Comparison of ENCODE assay signal across 8 cellular contexts in genomic region chr5:179801304-179802206, GRCh38. TPM values are rescaled to one million over a fixed set of nuclear protein-coding genes. Genes with fewer than 3 reads are reported as not detected.
DNase-seq lines count a peak whose midpoint lies in the region; ATAC-seq, FAIRE-seq and TF ChIP-seq lines count a peak whose summit lies in the region.

No MANE protein-coding gene starts in this region.

- H3K4me2 ChIP-seq in DOHH2 (ENCODE audit: low read length) (no peak overlapping the region), K562 (ENCODE audit: insufficient read depth, low read length) (no peak overlapping the region)

- in situ Hi-C loops in K562 (cut with MboI): no loop called here

- no peak for TF ChIP-seq EP300 in K562 (IDR thresholded peaks at IDR 0.05; ENCODE audit: low read length)

- peaks cover 23% of the 10 kb centered on the region for H3K4me1 ChIP-seq in DOHH2 (ENCODE audit: control insufficient read depth, low read length)
- H3K4me1 ChIP-seq in K562 (replicated peaks in 1 of 2; ENCODE audit: control insufficient read depth in 2 of 2, insufficient read depth in 2 of 2, low read length in 2 of 2): peaks cover 23 to 69% of the 10 kb centered on the region in 2 experiments
- peaks cover 17 to 52% (median 34%) of the 10 kb centered on the region in 4 donors for H3K4me1 ChIP-seq in liver (ENCODE audit: control insufficient read depth in 4 of 4, insufficient read depth in 4 of 4, low read length in 3 of 4)

- no peak overlapping the region for H2AFZ ChIP-seq in K562 (ENCODE audit: low read depth, low read length)

- TF ChIP-seq CTCF in DOHH2 (IDR thresholded peaks at IDR 0.05; ENCODE audit: low read depth, low read length, poor library complexity, severe bottlenecking) (peak; percentile 74), K562 (IDR thresholded peaks at IDR 0.05 in 2 of 3, conservative IDR thresholded peaks at IDR 0.05 in 1 of 3; ENCODE audit: insufficient read depth in 2 of 3, low read depth in 1 of 3, low read length in 3 of 3) (peak; percentile 55 to 63 (median 55)), liver (IDR thresholded peaks at IDR 0.05; ENCODE audit: low read depth, low read length, missing input control) (peak; percentile 69)

- H3K27me3 ChIP-seq in DOHH2 (ENCODE audit: control insufficient read depth, low read length) (no peaks in the 10 kb centered on the region), K562 (ENCODE audit: control insufficient read depth in 2 of 2, insufficient read depth in 2 of 2, low read length in 2 of 2) (no peaks in the 10 kb centered on the region), liver (ENCODE audit: control insufficient read depth in 4 of 4, insufficient read depth in 4 of 4, low read length in 3 of 4) (no peaks in the 10 kb centered on the region)

- no peaks in the 10 kb centered on the region for H3K9me3 ChIP-seq in DOHH2 (ENCODE audit: control insufficient read depth, insufficient read depth, low read length)
- no peaks in the 10 kb centered on the region for H3K9me3 ChIP-seq in K562 (replicated peaks; ENCODE audit: control insufficient read depth, insufficient read depth, low read depth, low read length)
- H3K9me3 ChIP-seq in liver (ENCODE audit: control insufficient read depth in 4 of 4, low read length in 3 of 4): no peaks in the 10 kb centered on the region

- POLR2A ChIA-PET in K562 (lab: Yijun Ruan, JAX): interaction anchor here (0.5 to 1.8 kb wide), 11 partner anchors 9 to 1481 kb away, joined by 3 to 4 read pairs (median 3); no protein-coding TSS in a partner anchor

- ATAC-seq in HG02973 (IDR thresholded peaks at IDR 0.05; ENCODE audit: unreplicated experiment) (peak; percentile 27), K562 (peak; percentile 7; the same call in 2 of the 3 replicates), GM18505 (IDR thresholded peaks at IDR 0.05; ENCODE audit: unreplicated experiment) (no peak)

- H3K79me2 ChIP-seq in DOHH2 (ENCODE audit: control insufficient read depth, low read length) (peaks cover 24% of the 10 kb centered on the region), K562 (ENCODE audit: control insufficient read depth, insufficient read depth, low read length) (peaks cover 37% of the 10 kb centered on the region)

- TF ChIP-seq RAD21 in K562 (CRISPR knock-in tag; conservative IDR thresholded peaks at IDR 0.05 in 1 of 2, IDR thresholded peaks at IDR 0.05 in 1 of 2): peak in 1 of 2 experiments; percentile 51; a peak in 2 of 4 replicates
- peak; percentile 85 to 88 for TF ChIP-seq RAD21 in liver (IDR thresholded peaks at IDR 0.05)

- H3K36me3 ChIP-seq in DOHH2 (ENCODE audit: control insufficient read depth, low read length) (peaks cover 36% of the 10 kb centered on the region; the same call in 1 of the 2 replicates), K562 (ENCODE audit: control insufficient read depth, insufficient read depth, low read length) (peaks cover 76% of the 10 kb centered on the region; the same call in 2 of the 3 replicates), liver (ENCODE audit: control insufficient read depth in 4 of 4, insufficient read depth in 3 of 4, low read depth in 1 of 4, low read length in 3 of 4) (peaks cover 19 to 31% (median 25%) of the 10 kb centered on the region in 4 donors)

- intact Hi-C loops in K562 (cut with micrococcal nuclease): no loop called here

- peaks cover 6% of the 10 kb centered on the region for H3K9me1 ChIP-seq in K562 (ENCODE audit: control insufficient read depth, insufficient read depth, low read length)

- H3K4me3 ChIP-seq in DOHH2 (ENCODE audit: low read length): no peak overlapping the region
- no peak overlapping the region for H3K4me3 ChIP-seq in K562
- no peak overlapping the region for H3K4me3 ChIP-seq in liver (ENCODE audit: low read depth in 1 of 3, low read length in 3 of 3)

- H3K9ac ChIP-seq in K562 (ENCODE audit: insufficient read depth in 1 of 2, low read depth in 2 of 2, low read length in 2 of 2) (no peak overlapping the region; a peak in 1 of 4 replicates), liver (ENCODE audit: low read depth in 1 of 2, low read length in 2 of 2) (no peak overlapping the region)

- CTCF ChIA-PET in K562 (lab: Yijun Ruan, JAX; ENCODE audit: low intra/inter-chr PET ratio): no interaction called here

- BruUV-seq in K562 (replicated peaks; lab: Mats Ljungman, UMichigan): no TSS peak

- H4K20me1 ChIP-seq in DOHH2 (ENCODE audit: control insufficient read depth, insufficient read depth, low read depth, low read length) (no peaks in the 10 kb centered on the region), K562 (replicated peaks; ENCODE audit: control insufficient read depth, insufficient read depth, low read length) (no peaks in the 10 kb centered on the region)

- WGBS in K562 (ENCODE audit: insufficient coverage, low coverage, missing lambda C conversion rate): 87% methylated on average over 43 of the region's 67 CpGs
- 63% methylated on average over 67 of the region's 67 CpGs for WGBS in liver

- DNase-seq in T-helper 9 cell: peak; percentile 78
- DNase-seq in K562 (ENCODE audit: extremely low read depth in 1 of 4, low spot score in 3 of 4): peak; percentile 50 to 59 (median 52)
- peak; percentile 75 for DNase-seq in stimulated activated CD8-positive, alpha-beta memory T cell treated with anti-CD3 and anti-CD28 coated beads, Interleukin-2, amount 100 ng/mL, for 1 hour (ENCODE audit: low read depth in 2 of 2)
- no peak for DNase-seq in pons (ENCODE audit: low spot score)

- H3K27ac ChIP-seq in DOHH2 (ENCODE audit: low read depth, low read length) (no peak overlapping the region), K562 (ENCODE audit: extremely low read depth, low read depth, low read length) (no peak overlapping the region), liver (ENCODE audit: low read depth in 1 of 2, low read length in 2 of 2) (peak overlapping the region; percentile 78 to 89)

- no peaks in the 10 kb centered on the region for H3K9me2 ChIP-seq in DOHH2 (replicated peaks; ENCODE audit: control insufficient read depth, low read length)

- FAIRE-seq in K562 (lab: Jason Lieb, UNC): no peak

- no peaks in the 10 kb centered on the region for H3F3A ChIP-seq in DOHH2 (ENCODE audit: control insufficient read depth, insufficient read depth)

- TF ChIP-seq POLR2A in K562 (conservative IDR thresholded peaks at IDR 0.05): no peak
- no peak for TF ChIP-seq POLR2A in GM18505 (IDR thresholded peaks at IDR 0.05; ENCODE audit: borderline replicate concordance, extremely low read depth, insufficient read depth, insufficient read length)

RNA-seq across cellular contexts. Expression of gene MGAT4B, which starts 5.1 kb away (rescaled TPM):
- 133 and 442 TPM in 2 replicates for total RNA-seq in K562 (2011; cell fraction: chromatin; rRNA removed; ENCODE audit: low replicate concordance)
- total RNA-seq in K562 (2011; cell fraction: nucleolus; rRNA removed): 330 and 396 TPM in 2 replicates
- 200 and 206 TPM in 2 replicates for total RNA-seq in K562 (2011; cell fraction: nucleoplasm; rRNA removed)
- total RNA-seq in K562 (2014; rRNA removed) (75.4 and 97.9 TPM in 2 replicates), K562 (2014; rRNA removed; fragmentation: Illumina TruSeq; extraction: Trizol) (53.9 and 64.8 TPM in 2 replicates), K562 (2015; rRNA removed; fragmentation: Illumina TruSeq; extraction: Trizol) (62.2 and 64.4 TPM in 2 replicates), K562 (2021) (120 and 133 TPM in 2 replicates), liver (100 to 1,000 TPM in 1 of 2 donors, 10 to 100 TPM in 1; 42.0 to 120 TPM)
- polyA plus RNA-seq in K562 (2011; rRNA removed) (77.2 and 79.8 TPM in 2 replicates), K562 (2014; fragmentation: Illumina TruSeq; extraction: Trizol) (80.2 and 90.3 TPM in 2 replicates), K562 (2014; fragmentation: Nextera tagmentation; extraction: Ambion mirVana) (under 1 TPM; 0.34 to 0.37 TPM), K562 (2014; rRNA removed) (75.9 and 88.5 TPM in 2 replicates), liver (100 to 1,000 TPM in 1 of 2 donors, 10 to 100 TPM in 1; 47.8 to 156 TPM)
- polyA plus RNA-seq in K562 (2011; cell fraction: cytosol; rRNA removed): 88.2 and 150 TPM in 2 replicates
- polyA plus RNA-seq in K562 (2011; cell fraction: nucleus; rRNA removed): 249 and 384 TPM in 2 replicates
- 107 and 152 TPM in 2 replicates for polyA plus RNA-seq in K562 (2012)
- polyA minus RNA-seq in K562 (2011; rRNA and poly(A)+ RNA removed): 44.9 and 70.3 TPM in 2 replicates
- polyA minus RNA-seq in K562 (2011; cell fraction: cytosol; rRNA and poly(A)+ RNA removed): 77.2 and 90.7 TPM in 2 replicates
- 113 and 122 TPM in 2 replicates for polyA minus RNA-seq in K562 (2011; cell fraction: nucleus; rRNA and poly(A)+ RNA removed)

RNA-seq across cellular contexts. Expression of gene LTC4S, which starts 7.8 kb away (rescaled TPM):
- 0.90 TPM in 1 of 2 replicates, not detected in the other for total RNA-seq in K562 (2011; cell fraction: chromatin; rRNA removed; ENCODE audit: low replicate concordance)
- total RNA-seq in K562 (2011; cell fraction: nucleolus; rRNA removed): 0.83 and 1.1 TPM in 2 replicates
- total RNA-seq in K562 (2011; cell fraction: nucleoplasm; rRNA removed): not detected in 2 replicates
- total RNA-seq in K562 (2014; rRNA removed) (0.77 TPM in 1 of 2 replicates, not detected in the other), K562 (2014; rRNA removed; fragmentation: Illumina TruSeq; extraction: Trizol) (not detected in 2 replicates), K562 (2015; rRNA removed; fragmentation: Illumina TruSeq; extraction: Trizol) (not detected in 2 replicates), K562 (2021) (0.51 and 0.75 TPM in 2 replicates), liver (1 to 10 TPM; 1.3 to 1.8 TPM)
- polyA plus RNA-seq in K562 (2011; rRNA removed) (not detected in 2 replicates), K562 (2014; fragmentation: Illumina TruSeq; extraction: Trizol) (not detected in 2 replicates), K562 (2014; fragmentation: Nextera tagmentation; extraction: Ambion mirVana) (not detected), K562 (2014; rRNA removed) (0.17 TPM in 1 of 2 replicates, not detected in the other), liver (1 to 10 TPM; 2.4 to 3.3 TPM)
- polyA plus RNA-seq in K562 (2011; cell fraction: cytosol; rRNA removed): not detected in 2 replicates
- 0.65 and 0.75 TPM in 2 replicates for polyA plus RNA-seq in K562 (2011; cell fraction: nucleus; rRNA removed)
- polyA plus RNA-seq in K562 (2012): 0.47 TPM in 1 of 2 replicates, not detected in the other
- not detected in 2 replicates for polyA minus RNA-seq in K562 (2011; rRNA and poly(A)+ RNA removed)
- not detected in 2 replicates for polyA minus RNA-seq in K562 (2011; cell fraction: cytosol; rRNA and poly(A)+ RNA removed)
- polyA minus RNA-seq in K562 (2011; cell fraction: nucleus; rRNA and poly(A)+ RNA removed): not detected in 2 replicates

RNA-seq across cellular contexts. Expression of gene SQSTM1, which starts 19.1 kb away (rescaled TPM):
- 89.8 and 300 TPM in 2 replicates for total RNA-seq in K562 (2011; cell fraction: chromatin; rRNA removed; ENCODE audit: low replicate concordance)
- total RNA-seq in K562 (2011; cell fraction: nucleolus; rRNA removed): 389 and 414 TPM in 2 replicates
- 172 and 183 TPM in 2 replicates for total RNA-seq in K562 (2011; cell fraction: nucleoplasm; rRNA removed)
- 148 and 236 TPM in 2 replicates for total RNA-seq in K562 (2014; rRNA removed)
- 32.0 and 37.6 TPM in 2 replicates for total RNA-seq in K562 (2014; rRNA removed; fragmentation: Illumina TruSeq; extraction: Trizol)
- total RNA-seq in K562 (2015; rRNA removed; fragmentation: Illumina TruSeq; extraction: Trizol): 107 and 109 TPM in 2 replicates
- total RNA-seq in K562 (2021): 148 and 151 TPM in 2 replicates
- polyA plus RNA-seq in K562 (2011; rRNA removed): 44.8 and 45.2 TPM in 2 replicates
- polyA plus RNA-seq in K562 (2011; cell fraction: cytosol; rRNA removed): 47.2 and 77.9 TPM in 2 replicates
- polyA plus RNA-seq in K562 (2011; cell fraction: nucleus; rRNA removed): 132 and 257 TPM in 2 replicates
- polyA plus RNA-seq in K562 (2012): 159 and 567 TPM in 2 replicates
- polyA plus RNA-seq in K562 (2014; fragmentation: Illumina TruSeq; extraction: Trizol): 75.0 and 79.8 TPM in 2 replicates
- 1 to 10 TPM; 5.6 to 8.2 TPM for polyA plus RNA-seq in K562 (2014; fragmentation: Nextera tagmentation; extraction: Ambion mirVana)
- polyA plus RNA-seq in K562 (2014; rRNA removed): 64.0 and 70.7 TPM in 2 replicates
- 25.0 and 34.0 TPM in 2 replicates for polyA minus RNA-seq in K562 (2011; rRNA and poly(A)+ RNA removed)
- polyA minus RNA-seq in K562 (2011; cell fraction: cytosol; rRNA and poly(A)+ RNA removed): 82.1 and 107 TPM in 2 replicates
- 184 and 191 TPM in 2 replicates for polyA minus RNA-seq in K562 (2011; cell fraction: nucleus; rRNA and poly(A)+ RNA removed)
- 100 to 1,000 TPM; 127 to 208 TPM for total RNA-seq in liver
- 100 to 1,000 TPM; 303 to 330 TPM for polyA plus RNA-seq in liver

RNA-seq across cellular contexts. Expression of gene MRNIP, which starts 57.1 kb away (rescaled TPM):
- total RNA-seq in K562 (2011; cell fraction: chromatin; rRNA removed; ENCODE audit: low replicate concordance): 168 and 262 TPM in 2 replicates
- 113 and 114 TPM in 2 replicates for total RNA-seq in K562 (2011; cell fraction: nucleolus; rRNA removed)
- total RNA-seq in K562 (2011; cell fraction: nucleoplasm; rRNA removed): 118 and 124 TPM in 2 replicates
- total RNA-seq in K562 (2014; rRNA removed): 16.8 and 22.7 TPM in 2 replicates
- 7.2 and 9.7 TPM in 2 replicates for total RNA-seq in K562 (2014; rRNA removed; fragmentation: Illumina TruSeq; extraction: Trizol)
- 10.4 and 12.2 TPM in 2 replicates for total RNA-seq in K562 (2015; rRNA removed; fragmentation: Illumina TruSeq; extraction: Trizol)
- total RNA-seq in K562 (2021): 18.4 and 20.7 TPM in 2 replicates
- polyA plus RNA-seq in K562 (2011; rRNA removed): 25.6 and 35.4 TPM in 2 replicates
- polyA plus RNA-seq in K562 (2011; cell fraction: cytosol; rRNA removed): 18.4 and 20.1 TPM in 2 replicates
- 148 and 191 TPM in 2 replicates for polyA plus RNA-seq in K562 (2011; cell fraction: nucleus; rRNA removed)
- polyA plus RNA-seq in K562 (2012): 18.9 and 21.4 TPM in 2 replicates
- 18.0 and 18.5 TPM in 2 replicates for polyA plus RNA-seq in K562 (2014; fragmentation: Illumina TruSeq; extraction: Trizol)
- polyA plus RNA-seq in K562 (2014; fragmentation: Nextera tagmentation; extraction: Ambion mirVana): 1 to 10 TPM; 3.6 to 6.2 TPM
- 39.0 and 42.7 TPM in 2 replicates for polyA plus RNA-seq in K562 (2014; rRNA removed)
- polyA minus RNA-seq in K562 (2011; rRNA and poly(A)+ RNA removed): 8.8 and 10.6 TPM in 2 replicates
- 5.3 and 8.0 TPM in 2 replicates for polyA minus RNA-seq in K562 (2011; cell fraction: cytosol; rRNA and poly(A)+ RNA removed)
- 21.1 and 26.9 TPM in 2 replicates for polyA minus RNA-seq in K562 (2011; cell fraction: nucleus; rRNA and poly(A)+ RNA removed)
- 10 to 100 TPM in 1 of 2 donors, 1 to 10 TPM in 1; 5.4 to 12.0 TPM for total RNA-seq in liver
- 1 to 10 TPM; 7.1 to 7.6 TPM for polyA plus RNA-seq in liver

Comparison
In these comparisons a context has a peak if more than half of its experiments do, and no peak if none do; other contexts are left out.
1. H3K27ac ChIP-seq: peak in liver (2 of 2); none in DOHH2 (single experiment) and K562 (single experiment).
2. Peak in every context shown above with its lines, with median percentiles within 50 percentile points of each other: CTCF ChIP-seq.